1 cellular context compared by ENCODE assay signal in genomic region chr3:18870642-18871041, GRCh38.
TF ChIP-seq lines count a peak whose summit lies in the region.

No MANE protein-coding gene starts in this region.

TF ChIP-seq in SK-N-SH, 30 proteins besides CTCF, POLR2A, EP300 and RAD21:
- TF ChIP-seq, protein P1, sequence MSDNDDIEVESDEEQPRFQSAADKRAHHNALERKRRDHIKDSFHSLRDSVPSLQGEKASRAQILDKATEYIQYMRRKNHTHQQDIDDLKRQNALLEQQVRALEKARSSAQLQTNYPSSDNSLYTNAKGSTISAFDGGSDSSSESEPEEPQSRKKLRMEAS (IDR thresholded peaks at IDR 0.05; ENCODE audit: low read depth) = no peak
- TF ChIP-seq MEF2A (IDR thresholded peaks at IDR 0.05; ENCODE audit: borderline replicate concordance, low read depth) (no peak), USF2 (IDR thresholded peaks at IDR 0.05; ENCODE audit: borderline replicate concordance, low read depth, low read length) (no peak), PBX3 (IDR thresholded peaks at IDR 0.05) (peak; percentile 57), GABPA (IDR thresholded peaks at IDR 0.05; ENCODE audit: low read depth) (no peak), YY1 (IDR thresholded peaks at IDR 0.05; ENCODE audit: low read depth) (no peak), FOSL2 (IDR thresholded peaks at IDR 0.05; ENCODE audit: borderline replicate concordance, low read depth) (peak; percentile 30; the same call in 1 of the 2 replicates), TCF12 (IDR thresholded peaks at IDR 0.05) (peak; percentile 8), TAF1 (IDR thresholded peaks at IDR 0.05; ENCODE audit: borderline replicate concordance, low read depth, low read length) (no peak), GATA2 (CRISPR knock-in tag; IDR thresholded peaks at IDR 0.05) (no peak), JUND (IDR thresholded peaks at IDR 0.05) (0 out of 2 replicates have a peak, but pooled peaks have one; percentile 24), IRF3 (IDR thresholded peaks at IDR 0.05; ENCODE audit: low read depth, low read length) (no peak), CHD2 (IDR thresholded peaks at IDR 0.05; ENCODE audit: low read length, partially characterized antibody) (no peak), FOXM1 (IDR thresholded peaks at IDR 0.05; ENCODE audit: low read depth) (no peak), MXI1 (IDR thresholded peaks at IDR 0.05; ENCODE audit: low read depth, low read length) (no peak), NRF1 (IDR thresholded peaks at IDR 0.05; ENCODE audit: low read depth, low read length) (no peak)
- TF ChIP-seq, protein P2, sequence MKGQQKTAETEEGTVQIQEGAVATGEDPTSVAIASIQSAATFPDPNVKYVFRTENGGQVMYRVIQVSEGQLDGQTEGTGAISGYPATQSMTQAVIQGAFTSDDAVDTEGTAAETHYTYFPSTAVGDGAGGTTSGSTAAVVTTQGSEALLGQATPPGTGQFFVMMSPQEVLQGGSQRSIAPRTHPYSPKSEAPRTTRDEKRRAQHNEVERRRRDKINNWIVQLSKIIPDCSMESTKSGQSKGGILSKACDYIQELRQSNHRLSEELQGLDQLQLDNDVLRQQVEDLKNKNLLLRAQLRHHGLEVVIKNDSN (IDR thresholded peaks at IDR 0.05; ENCODE audit: borderline replicate concordance, low read depth) = no peak
